In the genomic region with DNA sequence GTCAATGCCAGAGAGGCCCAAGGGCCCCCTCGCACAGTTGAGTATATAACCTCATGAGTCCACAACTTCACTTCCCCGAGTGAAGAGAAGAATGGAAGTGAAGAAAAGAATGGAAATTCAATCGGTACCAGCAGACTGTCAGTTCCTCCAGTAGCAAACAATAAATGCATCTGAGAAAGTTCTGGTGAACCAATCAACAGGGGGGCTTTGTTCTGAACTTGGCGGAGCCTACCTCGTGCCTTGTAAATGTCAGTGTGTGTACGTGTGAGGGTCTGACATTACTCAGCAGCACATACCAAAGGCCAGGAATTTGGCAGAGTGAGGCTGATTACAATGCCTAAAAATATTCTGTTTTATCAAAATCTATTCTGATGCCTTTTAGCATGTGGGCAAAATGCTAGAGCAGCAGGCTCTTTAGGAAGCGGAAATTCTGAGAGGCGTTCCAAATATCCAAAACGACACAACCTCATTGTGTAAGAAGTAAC, we compare ENCODE assay signal across 14 cellular contexts.
A peak's percentile ranks its signal among the peaks of the same experiment; 100 is the strongest.
DNase-seq lines count a peak whose midpoint lies in the region; ATAC-seq and TF ChIP-seq lines count a peak whose summit lies in the region.
"Had no signal": no experiment of that assay in that cellular context is flagged by ENCODE, and none has a peak within 500 bp of the region (broad histone marks: within the 10 kb centered on the region; RNA-seq: fewer than 3 reads in every experiment).

No MANE protein-coding gene starts in this region.

- TF ChIP-seq CTCF in coronary artery (IDR thresholded peaks at IDR 0.05) (no peak), left lung (IDR thresholded peaks at IDR 0.05) (no peak)

- no peak overlapping the region for H3K9ac ChIP-seq in skeletal muscle tissue (ENCODE audit: low read depth in 1 of 3, low read length in 3 of 3)

- H3K4me3 ChIP-seq in coronary artery (no peak overlapping the region), left lung (no peak overlapping the region), skeletal muscle tissue (ENCODE audit: low read length in 3 of 3) (no peak overlapping the region)
- H3K4me3 ChIP-seq: GM12878 had no signal

- peak; percentile 38 for ATAC-seq in left lung
- ATAC-seq: GM12878 had no signal

- H3K4me1 ChIP-seq in left lung (no peaks in the 10 kb centered on the region), skeletal muscle tissue (ENCODE audit: control insufficient read depth in 3 of 3, insufficient read depth in 3 of 3, low read length in 3 of 3) (peaks cover 7 to 10% (median 9%) of the 10 kb centered on the region in 3 donors)

- intact Hi-C loops in left lung (cut with DNase I) = no loop called here

- H3K27ac ChIP-seq in coronary artery (peak overlapping the region; percentile 80 to 87), left lung (peak overlapping the region in 1 of 2 donors; percentile 60), skeletal muscle tissue (ENCODE audit: low read depth, low read length) (peak overlapping the region; percentile 5)

- peak; percentile 13 for DNase-seq in ELR (ENCODE audit: low read depth)
- DNase-seq in coronary artery (ENCODE audit: low spot score) = peak; percentile 79
- DNase-seq in left lung = no peak
- no peak for DNase-seq in NCI-H526 treated with DMSO at 0.1 percent for 48 hours (lab: John Stamatoyannopoulos, UW)
- no peak for DNase-seq in GM19240 (ENCODE audit: insufficient read length, low spot score)
- no peak for DNase-seq in COR-L47 (lab: John Stamatoyannopoulos, UW)
- no peak for DNase-seq in NK-92 treated with Interleukin-12 subunit alpha and Interleukin-12 subunit beta, amount 100 ng/mL, for 24 hours (lab: John Stamatoyannopoulos, UW)
- DNase-seq: activated CD4-positive, CD25-positive, alpha-beta regulatory T cell treated with anti-CD3 and anti-CD28 coated beads, Interleukin-2, amount 50 U/mL, for 72 hours; activated naive CD4-positive, alpha-beta T cell treated with anti-CD3 and anti-CD28 coated beads, Interleukin-2, amount 50 U/mL, for 16 hours; CD8-positive, alpha-beta memory T cell; NCI-H2029 treated with DMSO at 0.1 percent for 48 hours; stimulated activated naive CD4-positive, alpha-beta T cell treated with Interleukin-2 at 50 U/mL for 16 hours had no signal

- H3K9me3 ChIP-seq in left lung (no peaks in the 10 kb centered on the region), skeletal muscle tissue (ENCODE audit: control insufficient read depth in 3 of 3, low read length in 3 of 3) (no peaks in the 10 kb centered on the region)

- H3K36me3 ChIP-seq in left lung (no peaks in the 10 kb centered on the region), skeletal muscle tissue (ENCODE audit: control insufficient read depth in 3 of 3, insufficient read depth in 3 of 3, low read length in 3 of 3) (no peaks in the 10 kb centered on the region)

- H3K27me3 ChIP-seq in left lung (no peaks in the 10 kb centered on the region), skeletal muscle tissue (ENCODE audit: control insufficient read depth in 3 of 3, insufficient read depth in 3 of 3, low read length in 3 of 3) (no peaks in the 10 kb centered on the region)

Comparison
In these comparisons a context has a peak if more than half of its experiments do, and no peak if none do; other contexts are left out.
1. DNase-seq: peak in ELR (single experiment) and coronary artery (single experiment); none in left lung (0 of 2), NCI-H526 treated with DMSO at 0.1 percent for 48 hours (single experiment), GM19240 (single experiment), COR-L47 (single experiment) and NK-92 treated with Interleukin-12 subunit alpha and Interleukin-12 subunit beta, amount 100 ng/mL, for 24 hours (single experiment).